22 cellular contexts compared by ENCODE assay signal in genomic region chr10:22699976-22700375, GRCh38. TPM values are rescaled to one million over a fixed set of nuclear protein-coding genes. Genes with fewer than 3 reads are reported as not detected.
A peak's percentile ranks its signal among the peaks of the same experiment; 100 is the strongest.
DNase-seq lines count a peak whose midpoint lies in the region; ATAC-seq and TF ChIP-seq lines count a peak whose summit lies in the region.
"Had no signal": no experiment of that assay in that cellular context is flagged by ENCODE, and none has a peak within 500 bp of the region (broad histone marks: within the 10 kb centered on the region; RNA-seq: fewer than 3 reads in every experiment).

No MANE protein-coding gene starts in this region.

- intact Hi-C loops in head of caudate nucleus (cut with DNase I): no loop called here

- no peaks in the 10 kb centered on the region for H3K27me3 ChIP-seq in hepatocyte
- H3K27me3 ChIP-seq: esophagus squamous epithelium, uterus had no signal

- no peaks in the 10 kb centered on the region for H3K4me1 ChIP-seq in hepatocyte (ENCODE audit: insufficient read depth)

- H4K20me1 ChIP-seq in hepatocyte (ENCODE audit: insufficient read depth, poor library complexity, severe bottlenecking): peaks cover 2% of the 10 kb centered on the region

- peak overlapping the region; percentile 4 for H3K4me3 Mint-ChIP-seq in stimulated activated memory B cell treated with anti-CD40 and anti-IgM and Interleukin-4, amounts not matched to agents 10 μg/mL and 1 μg/mL and 100 μg/mL, for 72 hours
- H3K4me3 Mint-ChIP-seq: activated naive CD4-positive, alpha-beta T cell treated with anti-CD3 and anti-CD28 coated beads, Interleukin-2, amount 50 U/mL, for 24 hours; CD14-positive monocyte; nephron progenitor cell had no signal

- peak overlapping the region; percentile 79 for H3K27ac Mint-ChIP-seq in stimulated activated memory B cell treated with anti-CD40 and anti-IgM and Interleukin-4, amounts not matched to agents 10 μg/mL and 1 μg/mL and 100 μg/mL, for 72 hours
- H3K27ac Mint-ChIP-seq: nephron progenitor cell had no signal

- H3K4me3 ChIP-seq in hepatocyte: no peak overlapping the region
- H3K4me3 ChIP-seq: A549, esophagus squamous epithelium, uterus had no signal

- H3K9me2 ChIP-seq in hepatocyte (replicated peaks; ENCODE audit: insufficient read depth): no peaks in the 10 kb centered on the region

- DNase-seq in activated CD8-positive, alpha-beta memory T cell treated with anti-CD3 and anti-CD28 coated beads for 24 hours: peak; percentile 42
- no peak for DNase-seq in activated CD8-positive, alpha-beta memory T cell treated with anti-CD3 and anti-CD28 coated beads, Interleukin-2, amount 50 U/mL, for 4 hours
- DNase-seq in RPMI8226 (peak; percentile 83), hepatocyte (ENCODE audit: low spot score) (peak; percentile 21), NCI-H187 treated with DMSO at 0.1 percent for 48 hours (lab: John Stamatoyannopoulos, UW) (no peak), head of caudate nucleus (no peak)
- DNase-seq: activated CD8-positive, alpha-beta memory T cell treated with anti-CD3 and anti-CD28 coated beads, Interleukin-2, amount 50 U/mL, for 48 hours; esophagus squamous epithelium; mammary epithelial cell; MV-4-11; NCI-H2081; NCI-H510A treated with DMSO at 0.1 percent for 48 hours; nephron progenitor cell; OCI-M1; retina; uterus had no signal

- TF ChIP-seq CTCF in hepatocyte (IDR thresholded peaks at IDR 0.05; ENCODE audit: poor library complexity): no peak

- H3K4me1 Mint-ChIP-seq in stimulated activated memory B cell treated with anti-CD40 and anti-IgM and Interleukin-4, amounts not matched to agents 10 μg/mL and 1 μg/mL and 100 μg/mL, for 72 hours: peaks cover 71% of the 10 kb centered on the region

- peaks cover 3% of the 10 kb centered on the region for H3K9me3 Mint-ChIP-seq in stimulated activated memory B cell treated with anti-CD40 and anti-IgM and Interleukin-4, amounts not matched to agents 10 μg/mL and 1 μg/mL and 100 μg/mL, for 72 hours

- no peak overlapping the region for H2AFZ ChIP-seq in hepatocyte

- 79% methylated on average over 5 of the region's 5 CpGs for WGBS in hepatocyte (ENCODE audit: low lambda C conversion rate, missing lambda C conversion rate)

- H3K4me2 ChIP-seq in hepatocyte: no peak overlapping the region
- H3K4me2 ChIP-seq: A549 had no signal

- no peaks in the 10 kb centered on the region for H3K36me3 ChIP-seq in hepatocyte (replicated peaks; ENCODE audit: insufficient read depth, low read depth)
- H3K36me3 ChIP-seq: esophagus squamous epithelium, uterus had no signal

- no peaks in the 10 kb centered on the region for H3K9me3 ChIP-seq in hepatocyte (ENCODE audit: low read depth)
- H3K9me3 ChIP-seq: A549, esophagus squamous epithelium, uterus had no signal

- H3K79me2 ChIP-seq in hepatocyte: peaks cover 90% of the 10 kb centered on the region

- peaks cover 30% of the 10 kb centered on the region for H3K36me3 Mint-ChIP-seq in stimulated activated memory B cell treated with anti-CD40 and anti-IgM and Interleukin-4, amounts not matched to agents 10 μg/mL and 1 μg/mL and 100 μg/mL, for 72 hours

- no peak overlapping the region for H3K27ac ChIP-seq in hepatocyte
- H3K27ac ChIP-seq: A549, esophagus squamous epithelium, uterus had no signal

- no peaks in the 10 kb centered on the region for H3K27me3 Mint-ChIP-seq in stimulated activated memory B cell treated with anti-CD40 and anti-IgM and Interleukin-4, amounts not matched to agents 10 μg/mL and 1 μg/mL and 100 μg/mL, for 72 hours
- H3K27me3 Mint-ChIP-seq: activated naive CD4-positive, alpha-beta T cell treated with anti-CD3 and anti-CD28 coated beads, Interleukin-2, amount 50 U/mL, for 24 hours had no signal

- ATAC-seq in stimulated activated memory B cell treated with anti-CD40 and anti-IgM and Interleukin-4, amounts not matched to agents 10 μg/mL and 1 μg/mL and 100 μg/mL, for 72 hours: no peak
- no peak for ATAC-seq in GM19035 (IDR thresholded peaks at IDR 0.05; ENCODE audit: unreplicated experiment)
- ATAC-seq: A549; activated CD4-positive, CD25-positive, alpha-beta regulatory T cell treated with anti-CD3 and anti-CD28 coated beads, Interleukin-2, amount 50 U/mL, for 24 hours had no signal

RNA-seq across cellular contexts. Expression of gene PIP4K2A, which starts 14.4 kb away (rescaled TPM):
- 20.5 and 31.1 TPM in 2 replicates for total RNA-seq in hepatocyte
- 15.1 and 16.5 TPM in 2 replicates for polyA plus RNA-seq in hepatocyte

Comparison
In these comparisons a context has a peak if more than half of its experiments do, and no peak if none do; other contexts are left out.
1. DNase-seq: peak in activated CD8-positive, alpha-beta memory T cell treated with anti-CD3 and anti-CD28 coated beads for 24 hours (single experiment), RPMI8226 (single experiment) and hepatocyte (single experiment); none in activated CD8-positive, alpha-beta memory T cell treated with anti-CD3 and anti-CD28 coated beads, Interleukin-2, amount 50 U/mL, for 4 hours (single experiment), NCI-H187 treated with DMSO at 0.1 percent for 48 hours (single experiment) and head of caudate nucleus (0 of 42).